In the genomic region with DNA sequence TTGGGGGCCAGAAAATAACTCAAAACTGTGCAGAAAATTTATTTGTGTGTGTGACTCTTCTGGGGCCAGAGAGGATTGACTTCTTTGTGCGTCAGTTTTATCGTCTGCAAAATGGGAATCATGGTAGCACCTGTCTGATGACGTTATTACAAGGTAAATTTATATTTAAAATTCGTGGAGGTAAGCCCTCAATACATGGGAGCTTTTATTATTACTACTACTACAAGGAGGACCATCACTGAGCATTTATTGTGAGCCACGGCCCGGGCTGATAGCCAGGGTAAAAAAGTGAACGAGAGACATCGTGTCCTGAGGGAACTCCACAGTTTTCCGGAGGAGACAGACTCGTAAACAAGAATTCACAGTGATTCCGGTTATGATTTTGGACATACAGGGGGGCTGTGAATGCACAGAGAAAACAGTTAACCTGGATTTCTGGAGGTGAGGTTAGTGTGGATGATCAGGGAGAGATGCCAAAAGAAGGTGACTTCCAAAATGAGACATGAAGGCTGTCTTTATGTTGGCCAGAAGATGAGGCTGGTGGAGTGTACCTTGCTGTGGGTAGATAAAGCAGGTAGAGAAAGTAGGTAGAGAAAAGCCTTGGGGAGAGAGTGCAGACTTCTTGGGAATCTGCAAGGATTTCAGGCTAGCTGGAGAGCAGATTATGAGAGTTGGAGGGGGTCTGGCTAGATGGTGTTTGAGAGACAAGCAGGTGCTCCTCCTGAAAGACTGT, we compare ENCODE assay signal across 8 cellular contexts. TPM values are rescaled to one million over a fixed set of nuclear protein-coding genes. Genes with fewer than 3 reads are reported as not detected.
A peak's percentile ranks its signal among the peaks of the same experiment; 100 is the strongest.
DNase-seq lines count a peak whose midpoint lies in the region; TF ChIP-seq lines count a peak whose summit lies in the region.

No MANE protein-coding gene starts in this region.

- no peaks in the 10 kb centered on the region for H3K4me1 Mint-ChIP-seq in type B pancreatic cell (ENCODE audit: unreplicated experiment)

- H3K27me3 Mint-ChIP-seq in type B pancreatic cell, result no peaks in the 10 kb centered on the region

- no peak overlapping the region for H2BK120ac ChIP-seq in neuronal stem cell (ENCODE audit: low read depth, low read length)

- intact Hi-C loops in esophagus squamous epithelium (cut with DNase I), result loop anchor here (10.0 kb wide), 1 partner anchor 82 kb away; no protein-coding TSS in a partner anchor

- peak overlapping the region; percentile 63 to 79 (median 67) for H3K4me3 ChIP-seq in BLaER1 treated with 17β-estradiol and CSF1 and Interleukin-3, amounts not matched to agents 10 nM and 100 nM
- H3K4me3 ChIP-seq in NB4 (ENCODE audit: low read depth, low read length) (peak overlapping the region; percentile 66), esophagus squamous epithelium (peak overlapping the region; percentile 57 to 88 (median 79)), neuronal stem cell (ENCODE audit: low read length in 2 of 2) (peak overlapping the region; percentile 50 to 98)

- H3K9ac ChIP-seq in BLaER1 treated with 17β-estradiol and CSF1 and Interleukin-3, amounts not matched to agents 10 nM and 100 nM, result peak overlapping the region; percentile 61 to 84 (median 79)
- no peak overlapping the region for H3K9ac ChIP-seq in neuronal stem cell (ENCODE audit: low read depth, low read length, poor library complexity)

- no peak overlapping the region for H3K27ac Mint-ChIP-seq in type B pancreatic cell

- no peak overlapping the region for H3K4ac ChIP-seq in neuronal stem cell (ENCODE audit: low read length)

- no peak overlapping the region for H3K23ac ChIP-seq in neuronal stem cell (ENCODE audit: low read depth, low read length, poor library complexity)

- WGBS in esophagus squamous epithelium, 2 donors, result 16 to 17% methylated on average over 11 of the region's 11 CpGs
- no CpG with 5 or more reads among the region's 11 CpGs for WGBS in neuronal stem cell (ENCODE audit: extremely low coverage in 2 of 2, insufficient read length in 2 of 2, insufficient replicate concordance in 1 of 2), 2 donors

- H3K79me1 ChIP-seq in neuronal stem cell (ENCODE audit: low read depth, low read length), result no peaks in the 10 kb centered on the region

- H2AK5ac ChIP-seq in neuronal stem cell (ENCODE audit: low read depth, low read length), result no peak overlapping the region

- TF ChIP-seq POLR2A in NB4 (IDR thresholded peaks at IDR 0.05; ENCODE audit: extremely low read depth, insufficient read length), result no peak
- no peak for TF ChIP-seq POLR2A in esophagus squamous epithelium (IDR thresholded peaks at IDR 0.05)

- TF ChIP-seq CTCF in NB4 (IDR thresholded peaks at IDR 0.05; ENCODE audit: low read depth, low read length) (no peak), esophagus squamous epithelium (IDR thresholded peaks at IDR 0.05) (no peak), type B pancreatic cell (conservative IDR thresholded peaks at IDR 0.05) (no peak)

- no peak overlapping the region for H4K8ac ChIP-seq in neuronal stem cell (ENCODE audit: low read depth, low read length)

- H3K27me3 ChIP-seq in BLaER1 treated with 17β-estradiol and CSF1 and Interleukin-3, amounts not matched to agents 10 nM and 100 nM, result peaks cover 20 to 51% (median 26%) of the 10 kb centered on the region in 11 experiments
- H3K27me3 ChIP-seq in esophagus squamous epithelium (no peaks in the 10 kb centered on the region), neuronal stem cell (ENCODE audit: control insufficient read depth in 3 of 3, insufficient read depth in 3 of 3, low read depth in 1 of 3, low read length in 3 of 3) (no peaks in the 10 kb centered on the region)

- peak overlapping the region; percentile 87 for H2AFZ ChIP-seq in neuronal stem cell (ENCODE audit: low read length)

- H3K9me3 Mint-ChIP-seq in type B pancreatic cell, result no peaks in the 10 kb centered on the region

- H4K20me1 ChIP-seq in BLaER1 treated with 17β-estradiol and CSF1 and Interleukin-3, amounts not matched to agents 10 nM and 100 nM, result no peaks in the 10 kb centered on the region

- H3K4me1 ChIP-seq in BLaER1 treated with 17β-estradiol and CSF1 and Interleukin-3, amounts not matched to agents 10 nM and 100 nM, result peaks cover 11 to 30% (median 17%) of the 10 kb centered on the region in 10 experiments; a peak in 18 of 20 replicates
- peaks cover 0 to 33% (median 8%) of the 10 kb centered on the region in 3 donors for H3K4me1 ChIP-seq in esophagus squamous epithelium
- peaks cover 7 to 9% of the 10 kb centered on the region in 2 donors for H3K4me1 ChIP-seq in neuronal stem cell (ENCODE audit: control insufficient read depth in 2 of 2, insufficient read depth in 1 of 2, low read depth in 1 of 2, low read length in 2 of 2)

- H2BK5ac ChIP-seq in neuronal stem cell (ENCODE audit: low read length), result peak overlapping the region; percentile 56

- H3K18ac ChIP-seq in neuronal stem cell (ENCODE audit: low read length), result no peak overlapping the region

- H3K14ac ChIP-seq in neuronal stem cell (ENCODE audit: low read length), result no peak overlapping the region

- H3K4me3 Mint-ChIP-seq in type B pancreatic cell, result no peak overlapping the region

- peak overlapping the region in 8 of 11 experiments; percentile 53 to 72 (median 62); a peak in 13 of 22 replicates for H3K27ac ChIP-seq in BLaER1 treated with 17β-estradiol and CSF1 and Interleukin-3, amounts not matched to agents 10 nM and 100 nM
- H3K27ac ChIP-seq in esophagus squamous epithelium, result peak overlapping the region; percentile 51 to 86 (median 80)
- no peak overlapping the region for H3K27ac ChIP-seq in neuronal stem cell (replicated peaks; ENCODE audit: low read length)

- no peaks in the 10 kb centered on the region for H3K9me3 ChIP-seq in BLaER1 treated with 17β-estradiol and CSF1 and Interleukin-3, amounts not matched to agents 10 nM and 100 nM (replicated peaks in 1 of 11)
- H3K9me3 ChIP-seq in esophagus squamous epithelium, result no peaks in the 10 kb centered on the region
- no peaks in the 10 kb centered on the region for H3K9me3 ChIP-seq in neuronal stem cell (replicated peaks in 1 of 2; ENCODE audit: control insufficient read depth in 2 of 2, insufficient read depth in 1 of 2, low read depth in 1 of 2, low read length in 2 of 2)

- no peaks in the 10 kb centered on the region for H3K36me3 ChIP-seq in BLaER1 treated with 17β-estradiol and CSF1 and Interleukin-3, amounts not matched to agents 10 nM and 100 nM
- H3K36me3 ChIP-seq in esophagus squamous epithelium (no peaks in the 10 kb centered on the region), neuronal stem cell (replicated peaks in 1 of 2; ENCODE audit: control insufficient read depth in 2 of 2, insufficient read depth in 2 of 2, low read length in 2 of 2) (no peaks in the 10 kb centered on the region)

- no peak overlapping the region for H4K91ac ChIP-seq in neuronal stem cell (ENCODE audit: low read depth, low read length, poor library complexity)

- no peak overlapping the region for H2BK12ac ChIP-seq in neuronal stem cell (ENCODE audit: low read length)

- no peak overlapping the region for H2BK15ac ChIP-seq in neuronal stem cell (ENCODE audit: low read length)

- peak overlapping the region; percentile 80 to 95 (median 89) for H3K4me2 ChIP-seq in BLaER1 treated with 17β-estradiol and CSF1 and Interleukin-3, amounts not matched to agents 10 nM and 100 nM
- peak overlapping the region; percentile 46 for H3K4me2 ChIP-seq in neuronal stem cell (ENCODE audit: insufficient read depth, low read length, poor library complexity, severe bottlenecking)

- DNase-seq in NB4 (ENCODE audit: low read depth) (no peak), esophagus squamous epithelium (lab: John Stamatoyannopoulos, UW) (no peak), neuronal stem cell (ENCODE audit: low spot score) (no peak), MV-4-11 (lab: John Stamatoyannopoulos, UW) (no peak), HT-29 (ENCODE audit: low spot score) (no peak), occipital lobe (lab: John Stamatoyannopoulos, UW) (no peak), type B pancreatic cell (ENCODE audit: extremely low spot score, unreplicated experiment) (no peak)

- H3K36me3 Mint-ChIP-seq in type B pancreatic cell, result no peaks in the 10 kb centered on the region

RNA-seq across cellular contexts. Expression of a gene that starts 10.5 kb away (rescaled TPM):
- total RNA-seq in esophagus squamous epithelium (10 to 100 TPM; 41.7 to 83.9 (median 59.4) TPM), occipital lobe (93.3 TPM), type B pancreatic cell (ENCODE audit: low replicate concordance) (47.1 and 65.6 TPM in 2 replicates)
- 30.6 TPM for polyA plus RNA-seq in neuronal stem cell (2013, experiment 1 of 2)
- 30.8 TPM for polyA plus RNA-seq in neuronal stem cell (2013, experiment 2 of 2)
- total RNA-seq in HT-29 (2014; rRNA removed; shearing (Covaris generic)), result 61.4 and 74.3 TPM in 2 replicates

RNA-seq across cellular contexts. Expression of a gene that starts 50.0 kb away (rescaled TPM):
- total RNA-seq in esophagus squamous epithelium (10 to 100 TPM; 11.0 to 80.1 (median 19.4) TPM), occipital lobe (19.8 TPM), type B pancreatic cell (ENCODE audit: low replicate concordance) (13.9 and 24.3 TPM in 2 replicates)
- polyA plus RNA-seq in neuronal stem cell (2013, experiment 1 of 2), result 77.0 TPM
- polyA plus RNA-seq in neuronal stem cell (2013, experiment 2 of 2), result 79.1 TPM
- 0.29 and 1.3 TPM in 2 replicates for total RNA-seq in HT-29 (2014; rRNA removed; shearing (Covaris generic))

RNA-seq across cellular contexts. Expression of a gene that starts 56.7 kb away (rescaled TPM):
- total RNA-seq in esophagus squamous epithelium, result 10 to 100 TPM in 3 of 4 donors, 1 to 10 TPM in 1; 7.9 to 13.0 (median 11.6) TPM
- polyA plus RNA-seq in neuronal stem cell (2013, experiment 1 of 2), result 7.4 TPM
- polyA plus RNA-seq in neuronal stem cell (2013, experiment 2 of 2), result 7.4 TPM
- 4.7 and 4.8 TPM in 2 replicates for total RNA-seq in HT-29 (2014; rRNA removed; shearing (Covaris generic))
- total RNA-seq in occipital lobe, result 8.3 TPM
- total RNA-seq in type B pancreatic cell (ENCODE audit: low replicate concordance), result 20.8 and 21.5 TPM in 2 replicates
